ENCODE assay signal across 8 cellular contexts in the genomic region with DNA sequence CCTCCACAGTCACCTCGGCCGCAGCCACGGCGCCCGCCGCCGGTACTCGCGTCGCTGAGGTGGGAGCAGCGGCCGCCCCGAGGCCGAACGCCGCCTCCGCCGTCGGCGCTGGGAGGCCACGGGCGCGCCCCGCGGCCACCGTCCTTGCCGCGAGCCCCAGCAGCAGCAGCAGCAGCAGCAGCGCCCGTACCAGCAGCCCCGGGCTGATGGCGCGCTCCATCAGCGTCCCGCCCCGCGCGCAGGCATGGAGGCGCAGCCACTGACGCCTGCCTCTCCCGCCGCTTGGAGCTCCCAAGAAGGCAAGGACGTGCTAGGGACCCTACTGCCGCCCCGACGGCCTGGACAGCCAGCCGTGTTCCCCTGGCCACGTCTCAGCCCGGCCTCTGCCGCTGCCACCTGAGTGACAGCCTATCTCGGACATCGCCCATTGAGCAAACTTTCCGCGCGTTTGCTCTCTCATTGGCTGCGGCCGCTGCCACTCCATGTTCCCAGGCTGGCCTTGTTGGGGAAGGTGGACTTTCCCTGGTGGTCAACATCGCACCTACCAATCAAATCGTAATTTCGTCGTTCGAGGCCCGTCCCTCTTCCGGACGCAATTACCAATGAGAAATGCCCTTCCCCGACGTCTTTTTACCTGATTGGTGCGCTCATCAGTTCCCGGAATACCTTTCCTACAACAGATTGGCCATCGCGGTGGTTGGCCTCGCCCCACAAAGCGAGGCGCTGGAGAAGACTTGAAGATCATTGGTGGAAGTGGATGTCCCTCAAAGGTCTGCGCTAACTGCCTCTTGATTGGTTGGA. TPM values are rescaled to one million over a fixed set of nuclear protein-coding genes. Genes with fewer than 3 reads are reported as not detected.
DNase-seq lines count a peak whose midpoint lies in the region; ATAC-seq and TF ChIP-seq lines count a peak whose summit lies in the region.

A gene (minus strand): TSS at position 410 of the 801 bp plus-strand sequence. CDS start 190 bp downstream, at position 220.

- H3K79me2 ChIP-seq in ACC112 (ENCODE audit: control insufficient read depth, insufficient read depth, low read length, unreplicated experiment) = peaks cover 44% of the 10 kb centered on the region

- H3K4me3 ChIP-seq in ACC112 (ENCODE audit: low read depth, low read length) = peak within 1 kb of the TSS; percentile 76
- peak within 1 kb of the TSS; percentile 69 to 85 (median 73) for H3K4me3 ChIP-seq in breast epithelium
- peak within 1 kb of the TSS; percentile 82 for H3K4me3 ChIP-seq in iPS-18c (ENCODE audit: insufficient read depth, low read depth, low read length)
- peak within 1 kb of the TSS; percentile 87 to 96 (median 95) for H3K4me3 ChIP-seq in skeletal muscle tissue (ENCODE audit: low read length in 3 of 3)

- TF ChIP-seq POLR2A in breast epithelium (IDR thresholded peaks at IDR 0.05) = peak; percentile 96

- no peaks in the 10 kb centered on the region for H3K27me3 ChIP-seq in ACC112 (ENCODE audit: insufficient read depth, low read length)
- H3K27me3 ChIP-seq in breast epithelium = no peaks in the 10 kb centered on the region
- no peaks in the 10 kb centered on the region for H3K27me3 ChIP-seq in skeletal muscle tissue (ENCODE audit: control insufficient read depth in 3 of 3, insufficient read depth in 3 of 3, low read length in 3 of 3)

- H3K9ac ChIP-seq in skeletal muscle tissue (ENCODE audit: low read depth in 1 of 3, low read length in 3 of 3) = peak within 1 kb of the TSS; percentile 90 to 94 (median 93)

- H2AFZ ChIP-seq in ACC112 (ENCODE audit: low read length, unreplicated experiment) = peak within 1 kb of the TSS; percentile 81

- peak; percentile 91 for DNase-seq in NCI-H2196 treated with DMSO at 0.1 percent for 48 hours (lab: John Stamatoyannopoulos, UW; ENCODE audit: unreplicated experiment)
- peak; percentile 98 to 100 for DNase-seq in breast epithelium (ENCODE audit: low spot score in 2 of 2)

- H3K36me3 ChIP-seq in ACC112 (ENCODE audit: insufficient read depth, low read length) (no peaks in the 10 kb centered on the region), breast epithelium (no peaks in the 10 kb centered on the region), skeletal muscle tissue (ENCODE audit: control insufficient read depth in 3 of 3, insufficient read depth in 3 of 3, low read length in 3 of 3) (no peaks in the 10 kb centered on the region)

- TF ChIP-seq CTCF in VCaP (conservative IDR thresholded peaks at IDR 0.05) (no peak), breast epithelium (IDR thresholded peaks at IDR 0.05) (peak; percentile 31 to 67 (median 43))

- H3K4me1 ChIP-seq in ACC112 (ENCODE audit: control insufficient read depth, insufficient read depth, low read length, unreplicated experiment) (peaks cover 20% of the 10 kb centered on the region), breast epithelium (peaks cover 0 to 8% of the 10 kb centered on the region in 2 donors), skeletal muscle tissue (ENCODE audit: control insufficient read depth in 3 of 3, insufficient read depth in 3 of 3, low read length in 3 of 3) (peaks cover 19 to 28% (median 23%) of the 10 kb centered on the region in 3 donors)

- H3K27ac ChIP-seq in ACC112 (ENCODE audit: low read depth, low read length) = peak within 1 kb of the TSS; percentile 94
- peak within 1 kb of the TSS; percentile 85 for H3K27ac ChIP-seq in VCaP
- H3K27ac ChIP-seq in breast epithelium = peak within 1 kb of the TSS; percentile 98 to 99
- peak within 1 kb of the TSS; percentile 98 for H3K27ac ChIP-seq in skeletal muscle tissue (ENCODE audit: low read depth, low read length)

- intact Hi-C loops in breast epithelium (cut with DNase I; ENCODE audit: low total_unique reads) = no loop called here

- H3K9me3 ChIP-seq in breast epithelium = no peaks in the 10 kb centered on the region
- H3K9me3 ChIP-seq in iPS-18c (ENCODE audit: control insufficient read depth, insufficient read depth, low read length) = no peaks in the 10 kb centered on the region
- no peaks in the 10 kb centered on the region for H3K9me3 ChIP-seq in skeletal muscle tissue (ENCODE audit: control insufficient read depth in 3 of 3, low read length in 3 of 3)

- ATAC-seq in GM18870 (IDR thresholded peaks at IDR 0.05; ENCODE audit: unreplicated experiment) = peak; percentile 93
- peak; percentile 88 for ATAC-seq in HG03135 (IDR thresholded peaks at IDR 0.05; ENCODE audit: unreplicated experiment)

RNA-seq across cellular contexts. Expression of the gene that starts here (rescaled TPM):
- 10 to 100 TPM; 18.1 to 39.1 (median 34.4) TPM for total RNA-seq in breast epithelium
- 24.0 TPM for total RNA-seq in skeletal muscle tissue

Comparison
In these comparisons a context has a peak if more than half of its experiments do, and no peak if none do; other contexts are left out.
1. Peak in every context shown above with its lines: DNase-seq, ATAC-seq, H3K4me3 ChIP-seq and H3K27ac ChIP-seq.